ENCODE assay signal across 13 cellular contexts in the genomic region with DNA sequence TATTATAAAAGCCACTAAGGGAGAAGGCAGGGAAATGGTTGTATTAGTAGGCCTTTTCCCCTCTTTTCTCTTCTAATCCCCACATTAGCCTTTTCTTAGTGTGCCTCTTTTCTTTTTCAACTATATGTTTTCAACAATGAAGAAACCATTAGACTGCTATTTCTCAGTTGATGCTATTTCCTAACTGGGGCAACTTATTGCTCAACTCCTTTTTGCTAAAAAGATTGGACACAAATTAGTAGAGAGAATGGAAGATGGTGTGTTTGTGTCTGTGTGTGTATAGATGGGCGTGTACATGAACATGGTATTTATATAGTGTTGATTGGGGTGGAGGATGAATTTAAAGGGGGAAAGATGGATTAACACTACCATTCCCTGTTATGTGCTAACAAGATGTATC.
"Had no signal": no experiment of that assay in that cellular context is flagged by ENCODE, and none has a peak within 500 bp of the region (broad histone marks: within the 10 kb centered on the region; RNA-seq: fewer than 3 reads in every experiment).

No MANE protein-coding gene starts in this region.

- DNase-seq: activated CD4-positive, alpha-beta T cell treated with anti-CD3 and anti-CD28 coated beads, Interleukin-2, amount 50 U/mL, for 1 hour; activated CD4-positive, CD25-positive, alpha-beta regulatory T cell; activated T-cell treated with anti-CD3 and anti-CD28 coated beads, Interleukin-2, amount 50 U/mL, for 1 hour; brain microvascular endothelial cell; esophagus squamous epithelium; hypothalamus; naive thymus-derived CD4-positive, alpha-beta T cell; stimulated activated CD4-positive, alpha-beta T cell treated with anti-CD3 and anti-CD28 coated beads, Interleukin-2, amount 100 ng/mL, for 24 hours; stimulated activated naive B cell treated with anti-CD40 and anti-IgM and Interleukin-4, amounts not matched to agents 10 μg/mL and 1 μg/mL and 100 μg/mL, for 72 hours; substantia nigra; T-helper 17 cell; transverse colon had no signal

- H3K4me3 ChIP-seq: esophagus squamous epithelium, right atrium auricular region, transverse colon had no signal

- ATAC-seq: naive thymus-derived CD4-positive, alpha-beta T cell; stimulated activated naive B cell treated with anti-CD40 and anti-IgM and Interleukin-4, amounts not matched to agents 10 μg/mL and 1 μg/mL and 100 μg/mL, for 72 hours; T-helper 17 cell had no signal
